ENCODE assay signal across 22 cellular contexts in genomic region chr22:21700822-21701221, GRCh38. TPM values are rescaled to one million over a fixed set of nuclear protein-coding genes. Genes with fewer than 3 reads are reported as not detected.
DNase-seq lines count a peak whose midpoint lies in the region; ATAC-seq and TF ChIP-seq lines count a peak whose summit lies in the region.
"Had no signal": no experiment of that assay in that cellular context is flagged by ENCODE, and none has a peak within 500 bp of the region (broad histone marks: within the 10 kb centered on the region; RNA-seq: fewer than 3 reads in every experiment).

No MANE protein-coding gene starts in this region.

- H3K27ac ChIP-seq in SJSA1 = peak overlapping the region; percentile 45
- H3K27ac ChIP-seq in endodermal cell (ENCODE audit: low read depth, low read length) = no peak overlapping the region
- no peak overlapping the region for H3K27ac ChIP-seq in OCI-LY7 (ENCODE audit: low read depth, low read length, poor library complexity, severe bottlenecking)
- H3K27ac ChIP-seq: BLaER1 treated with 17β-estradiol and CSF1 and Interleukin-3, amounts not matched to agents 10 nM and 100 nM had no signal

- H2AFZ ChIP-seq in OCI-LY7 (ENCODE audit: low read length) = no peak overlapping the region

- intact Hi-C loops in OCI-LY7 (cut with micrococcal nuclease; ENCODE audit: unreplicated experiment) = no loop called here

- H3K4me1 ChIP-seq in SJSA1 (replicated peaks) (peaks cover 52% of the 10 kb centered on the region), endodermal cell (ENCODE audit: control insufficient read depth, insufficient read depth, low read length) (peaks cover 9% of the 10 kb centered on the region), OCI-LY7 (ENCODE audit: insufficient read depth, low read length, poor library complexity, severe bottlenecking) (no peaks in the 10 kb centered on the region)

- POLR2A ChIA-PET in OCI-LY7 (lab: Charles Lee) = no interaction called here

- no peaks in the 10 kb centered on the region for H3K27me3 ChIP-seq in SJSA1 (replicated peaks)
- H3K27me3 ChIP-seq in endodermal cell (ENCODE audit: control insufficient read depth, insufficient read depth, low read length, poor library complexity, severe bottlenecking) = no peaks in the 10 kb centered on the region
- H3K27me3 ChIP-seq: BLaER1 treated with 17β-estradiol and CSF1 and Interleukin-3, amounts not matched to agents 10 nM and 100 nM had no signal

- no TSS peak for BruUV-seq in OCI-LY7 (replicated peaks; lab: Mats Ljungman, UMichigan)

- H3K9me3 Mint-ChIP-seq in activated naive CD4-positive, alpha-beta T cell treated with anti-CD3 and anti-CD28 coated beads, Interleukin-2, amount 50 U/mL, for 24 hours = no peaks in the 10 kb centered on the region
- no peaks in the 10 kb centered on the region for H3K9me3 Mint-ChIP-seq in activated naive CD4-positive, alpha-beta T cell treated with anti-CD3 and anti-CD28 coated beads, Interleukin-2, amount 50 U/mL, for 72 hours
- H3K9me3 Mint-ChIP-seq in endodermal cell (no peaks in the 10 kb centered on the region), type B pancreatic cell (no peaks in the 10 kb centered on the region)
- no peaks in the 10 kb centered on the region for H3K9me3 Mint-ChIP-seq in stimulated activated naive CD8-positive, alpha-beta T cell treated with anti-CD3 and anti-CD28 coated beads, Interleukin-15, amount 100 ng/mL, for 72 hours
- H3K9me3 Mint-ChIP-seq: HFFc6 had no signal

- H3K4me2 ChIP-seq in OCI-LY7 (ENCODE audit: low read length) = no peak overlapping the region
- H3K4me2 ChIP-seq: BLaER1 treated with 17β-estradiol and CSF1 and Interleukin-3, amounts not matched to agents 10 nM and 100 nM had no signal

- TF ChIP-seq CTCF in endodermal cell (conservative IDR thresholded peaks at IDR 0.05) (no peak), type B pancreatic cell (conservative IDR thresholded peaks at IDR 0.05) (no peak), OCI-LY7 (conservative IDR thresholded peaks at IDR 0.05; ENCODE audit: low read length) (no peak)

- no peaks in the 10 kb centered on the region for H3K27me3 Mint-ChIP-seq in activated naive CD4-positive, alpha-beta T cell treated with anti-CD3 and anti-CD28 coated beads, Interleukin-2, amount 50 U/mL, for 24 hours
- H3K27me3 Mint-ChIP-seq in endodermal cell (ENCODE audit: insufficient read depth) (no peaks in the 10 kb centered on the region), type B pancreatic cell (no peaks in the 10 kb centered on the region)
- H3K27me3 Mint-ChIP-seq in stimulated activated naive CD8-positive, alpha-beta T cell treated with anti-CD3 and anti-CD28 coated beads, Interleukin-15, amount 100 ng/mL, for 72 hours = no peaks in the 10 kb centered on the region

- H3K4me3 Mint-ChIP-seq in activated naive CD4-positive, alpha-beta T cell treated with anti-CD3 and anti-CD28 coated beads, Interleukin-2, amount 50 U/mL, for 24 hours = no peak overlapping the region
- no peak overlapping the region for H3K4me3 Mint-ChIP-seq in endodermal cell
- no peak overlapping the region for H3K4me3 Mint-ChIP-seq in type B pancreatic cell
- no peak overlapping the region for H3K4me3 Mint-ChIP-seq in stimulated activated naive CD8-positive, alpha-beta T cell treated with anti-CD3 and anti-CD28 coated beads, Interleukin-15, amount 100 ng/mL, for 72 hours
- H3K4me3 Mint-ChIP-seq: HFFc6 had no signal

- no peaks in the 10 kb centered on the region for H3K4me1 Mint-ChIP-seq in activated naive CD4-positive, alpha-beta T cell treated with anti-CD3 and anti-CD28 coated beads, Interleukin-2, amount 50 U/mL, for 24 hours
- H3K4me1 Mint-ChIP-seq in endodermal cell = peaks cover 26% of the 10 kb centered on the region
- H3K4me1 Mint-ChIP-seq in type B pancreatic cell (ENCODE audit: unreplicated experiment) = no peaks in the 10 kb centered on the region
- peaks cover 9% of the 10 kb centered on the region for H3K4me1 Mint-ChIP-seq in stimulated activated naive CD8-positive, alpha-beta T cell treated with anti-CD3 and anti-CD28 coated beads, Interleukin-15, amount 100 ng/mL, for 72 hours

- CTCF ChIA-PET in OCI-LY7 (lab: Charles Lee; ENCODE audit: unreplicated experiment) = interaction anchor here (0.7 kb wide), 1 partner anchor 775 kb away, joined by 4 read pairs; no protein-coding TSS in a partner anchor

- no peaks in the 10 kb centered on the region for H3K36me3 Mint-ChIP-seq in activated naive CD4-positive, alpha-beta T cell treated with anti-CD3 and anti-CD28 coated beads, Interleukin-2, amount 50 U/mL, for 24 hours
- peaks cover 0 to 7% of the 10 kb centered on the region in 2 donors for H3K36me3 Mint-ChIP-seq in activated naive CD4-positive, alpha-beta T cell treated with anti-CD3 and anti-CD28 coated beads, Interleukin-2, amount 50 U/mL, for 72 hours
- H3K36me3 Mint-ChIP-seq in endodermal cell (ENCODE audit: low read depth) (peaks cover 52% of the 10 kb centered on the region), type B pancreatic cell (peaks cover 9% of the 10 kb centered on the region)

- ATAC-seq in activated naive CD4-positive, alpha-beta T cell treated with anti-CD3 and anti-CD28 coated beads, Interleukin-2, amount 50 U/mL, for 72 hours = no peak
- ATAC-seq in stimulated activated naive CD8-positive, alpha-beta T cell treated with anti-CD3 and anti-CD28 coated beads, Interleukin-15, amount 100 ng/mL, for 72 hours = no peak
- ATAC-seq: GM12878, Panc1 had no signal

- no peaks in the 10 kb centered on the region for H4K20me1 ChIP-seq in OCI-LY7 (ENCODE audit: insufficient read depth, low read length)

- no peak for DNase-seq in activated naive CD4-positive, alpha-beta T cell treated with anti-CD3 and anti-CD28 coated beads, Interleukin-2, amount 50 U/mL, for 72 hours (ENCODE audit: low spot score in 2 of 2)
- DNase-seq in SJSA1 (ENCODE audit: low read depth in 1 of 2, low spot score in 2 of 2) = no peak
- DNase-seq in endodermal cell = no peak
- DNase-seq in type B pancreatic cell (ENCODE audit: extremely low spot score, unreplicated experiment) = no peak
- DNase-seq in stimulated activated naive CD8-positive, alpha-beta T cell treated with anti-CD3 and anti-CD28 coated beads, Interleukin-15, amount 100 ng/mL, for 72 hours = no peak
- DNase-seq in OCI-LY7 (ENCODE audit: low spot score) = no peak
- no peak for DNase-seq in NCI-H128 (lab: John Stamatoyannopoulos, UW; ENCODE audit: unreplicated experiment)
- DNase-seq: 8988T; DND-41; HFFc6; KG1; NCI-H1092; NCI-H1436 treated with DMSO at 0.1 percent for 48 hours; NCI-H1930; NCI-H226; NCI-H510A treated with DMSO at 0.1 percent for 48 hours; NCI-H748 treated with DMSO at 0.1 percent for 48 hours; NK-92 treated with Interleukin-12 subunit alpha and Interleukin-12 subunit beta, amount 100 ng/mL, for 24 hours had no signal

- H3K9me2 ChIP-seq in OCI-LY7 (ENCODE audit: insufficient read depth, low read length) = no peaks in the 10 kb centered on the region

- H3K36me3 ChIP-seq in SJSA1 (peaks cover 17% of the 10 kb centered on the region), endodermal cell (ENCODE audit: control insufficient read depth, insufficient read depth, low read length) (peaks cover 25% of the 10 kb centered on the region), OCI-LY7 (ENCODE audit: insufficient read depth, low read length) (peaks cover 51% of the 10 kb centered on the region)

- peak overlapping the region; percentile 65 for H3K27ac Mint-ChIP-seq in activated naive CD4-positive, alpha-beta T cell treated with anti-CD3 and anti-CD28 coated beads, Interleukin-2, amount 50 U/mL, for 24 hours
- no peak overlapping the region for H3K27ac Mint-ChIP-seq in activated naive CD4-positive, alpha-beta T cell treated with anti-CD3 and anti-CD28 coated beads, Interleukin-2, amount 50 U/mL, for 72 hours
- H3K27ac Mint-ChIP-seq in endodermal cell = peak overlapping the region; percentile 10
- H3K27ac Mint-ChIP-seq in type B pancreatic cell = peak overlapping the region; percentile 64
- H3K27ac Mint-ChIP-seq in stimulated activated naive CD8-positive, alpha-beta T cell treated with anti-CD3 and anti-CD28 coated beads, Interleukin-15, amount 100 ng/mL, for 72 hours = no peak overlapping the region
- H3K27ac Mint-ChIP-seq: HFFc6 had no signal

- H3K4me3 ChIP-seq in SJSA1 (no peak overlapping the region), endodermal cell (ENCODE audit: low read length) (no peak overlapping the region), OCI-LY7 (ENCODE audit: low read depth, low read length, poor library complexity, severe bottlenecking) (no peak overlapping the region)
- H3K4me3 ChIP-seq: BLaER1 treated with 17β-estradiol and CSF1 and Interleukin-3, amounts not matched to agents 10 nM and 100 nM; GM12878 had no signal

- H3K79me2 ChIP-seq in OCI-LY7 (ENCODE audit: insufficient read depth, low read depth, low read length) = no peaks in the 10 kb centered on the region

- no peak overlapping the region for H3K9ac ChIP-seq in endodermal cell (ENCODE audit: extremely low read depth, low read length, poor library complexity, severe bottlenecking)
- H3K9ac ChIP-seq: BLaER1 treated with 17β-estradiol and CSF1 and Interleukin-3, amounts not matched to agents 10 nM and 100 nM had no signal

- 90 to 94% methylated on average over 5 to 6 of the region's 6 CpGs for WGBS in endodermal cell (ENCODE audit: insufficient coverage in 1 of 2, insufficient read length in 1 of 2), 2 experiments

- H3K9me3 ChIP-seq in SJSA1 (replicated peaks) (no peaks in the 10 kb centered on the region), endodermal cell (ENCODE audit: control insufficient read depth, low read length) (no peaks in the 10 kb centered on the region), OCI-LY7 (ENCODE audit: low read length) (no peaks in the 10 kb centered on the region)
- H3K9me3 ChIP-seq: BLaER1 treated with 17β-estradiol and CSF1 and Interleukin-3, amounts not matched to agents 10 nM and 100 nM had no signal

RNA-seq across cellular contexts. Expression of gene YPEL1, which starts 34.8 kb away (rescaled TPM):
- total RNA-seq in activated naive CD4-positive, alpha-beta T cell treated with anti-CD3 and anti-CD28 coated beads, Interleukin-2, amount 50 U/mL, for 72 hours = 1 to 10 TPM; 2.4 to 4.9 TPM
- total RNA-seq in SJSA1 (2014; rRNA removed; shearing (Covaris generic)) = 1.0 and 1.2 TPM in 2 replicates
- total RNA-seq in endodermal cell = 10 to 100 TPM; 13.4 to 23.4 TPM
- polyA plus RNA-seq in endodermal cell (2013, experiment 1 of 2) = 27.1 TPM
- 27.2 TPM for polyA plus RNA-seq in endodermal cell (2013, experiment 2 of 2)
- total RNA-seq in type B pancreatic cell (ENCODE audit: low replicate concordance) = 7.8 and 19.3 TPM in 2 replicates
- total RNA-seq in OCI-LY7 (2014; rRNA removed; shearing (Covaris generic)) = 15.1 and 18.8 TPM in 2 replicates
- 18.2 and 24.8 TPM in 2 replicates for total RNA-seq in OCI-LY7 (2022)

RNA-seq across cellular contexts. Expression of gene PPIL2, which starts 35.0 kb away (rescaled TPM):
- 10 to 100 TPM; 33.9 to 50.5 TPM for total RNA-seq in activated naive CD4-positive, alpha-beta T cell treated with anti-CD3 and anti-CD28 coated beads, Interleukin-2, amount 50 U/mL, for 72 hours
- total RNA-seq in SJSA1 (2014; rRNA removed; shearing (Covaris generic)) = 21.6 and 24.3 TPM in 2 replicates
- 10 to 100 TPM; 39.9 to 41.2 TPM for total RNA-seq in endodermal cell
- 39.4 TPM for polyA plus RNA-seq in endodermal cell (2013, experiment 1 of 2)
- polyA plus RNA-seq in endodermal cell (2013, experiment 2 of 2) = 35.8 TPM
- total RNA-seq in type B pancreatic cell (ENCODE audit: low replicate concordance) = 41.1 and 49.2 TPM in 2 replicates
- 58.5 and 59.9 TPM in 2 replicates for total RNA-seq in OCI-LY7 (2014; rRNA removed; shearing (Covaris generic))
- total RNA-seq in OCI-LY7 (2022) = 86.3 and 92.7 TPM in 2 replicates

RNA-seq across cellular contexts. Expression of gene SDF2L1, which starts 58.7 kb away (rescaled TPM):
- 10 to 100 TPM; 25.3 to 27.8 TPM for total RNA-seq in activated naive CD4-positive, alpha-beta T cell treated with anti-CD3 and anti-CD28 coated beads, Interleukin-2, amount 50 U/mL, for 72 hours
- 64.3 and 119 TPM in 2 replicates for total RNA-seq in SJSA1 (2014; rRNA removed; shearing (Covaris generic))
- total RNA-seq in endodermal cell (10 to 100 TPM; 30.3 to 61.4 TPM), type B pancreatic cell (ENCODE audit: low replicate concordance) (56.3 and 56.5 TPM in 2 replicates), OCI-LY7 (2022) (39.6 and 60.5 TPM in 2 replicates)
- polyA plus RNA-seq in endodermal cell (2013, experiment 1 of 2) = 17.6 TPM
- 20.9 TPM for polyA plus RNA-seq in endodermal cell (2013, experiment 2 of 2)
- total RNA-seq in OCI-LY7 (2014; rRNA removed; shearing (Covaris generic)) = 66.8 and 89.1 TPM in 2 replicates

Comparison
In these comparisons a context has a peak if more than half of its experiments do, and no peak if none do; other contexts are left out.
1. H3K27ac Mint-ChIP-seq: peak in activated naive CD4-positive, alpha-beta T cell treated with anti-CD3 and anti-CD28 coated beads, Interleukin-2, amount 50 U/mL, for 24 hours (single experiment), endodermal cell (single experiment) and type B pancreatic cell (single experiment); none in activated naive CD4-positive, alpha-beta T cell treated with anti-CD3 and anti-CD28 coated beads, Interleukin-2, amount 50 U/mL, for 72 hours (0 of 2) and stimulated activated naive CD8-positive, alpha-beta T cell treated with anti-CD3 and anti-CD28 coated beads, Interleukin-15, amount 100 ng/mL, for 72 hours (0 of 2).